Comparison of ENCODE assay signal across 7 cellular contexts in genomic region chr18:23585897-23586248, GRCh38. TPM values are rescaled to one million over a fixed set of nuclear protein-coding genes. Genes with fewer than 3 reads are reported as not detected.
A peak's percentile ranks its signal among the peaks of the same experiment; 100 is the strongest.
DNase-seq lines count a peak whose midpoint lies in the region; ATAC-seq, FAIRE-seq and TF ChIP-seq lines count a peak whose summit lies in the region.

No MANE protein-coding gene starts in this region.

- intact Hi-C loops in endothelial cell of umbilical vein (cut with micrococcal nuclease): loop anchor here (1.0 kb wide), 1 partner anchor 83 kb away; the partner anchor contains the start of gene RMC1

- FAIRE-seq in endothelial cell of umbilical vein (lab: Jason Lieb, UNC): no peak

- POLR2A ChIA-PET in endothelial cell of umbilical vein (lab: Charles Lee): interaction anchor here (0.8 kb wide), 1 partner anchor 10 kb away, joined by 3 read pairs; no protein-coding TSS in a partner anchor

- dilution Hi-C loops in endothelial cell of umbilical vein (cut with MboI; ENCODE audit: extremely low pct_ligation_motif_present, low sequenced_read_pairs): no loop called here

- no peaks in the 10 kb centered on the region for H3K9me1 ChIP-seq in endothelial cell of umbilical vein (replicated peaks; ENCODE audit: control insufficient read depth, extremely low read depth, insufficient read depth, low read length)

- TF ChIP-seq POLR2A in endothelial cell of umbilical vein (IDR thresholded peaks at IDR 0.05; ENCODE audit: low read depth, low read length): no peak

- peak overlapping the region; percentile 94 for H3K9ac ChIP-seq in NT2/D1 (ENCODE audit: insufficient read length, low read depth)
- H3K9ac ChIP-seq in endothelial cell of umbilical vein (replicated peaks; ENCODE audit: extremely low read depth, insufficient read depth, low read length): peak overlapping the region; percentile 100
- peak overlapping the region; percentile 98 for H3K9ac ChIP-seq in parathyroid adenoma

- H3K9me3 ChIP-seq in NT2/D1 (ENCODE audit: insufficient read depth, low read length) (no peaks in the 10 kb centered on the region), endothelial cell of umbilical vein (replicated peaks; ENCODE audit: control insufficient read depth, insufficient read depth, low read length) (no peaks in the 10 kb centered on the region), parathyroid adenoma (ENCODE audit: control insufficient read depth, low read length) (no peaks in the 10 kb centered on the region)

- peak overlapping the region; percentile 99 for H3K27ac ChIP-seq in endothelial cell of umbilical vein (ENCODE audit: insufficient read depth, low read depth, low read length)
- peak overlapping the region; percentile 99 for H3K27ac ChIP-seq in parathyroid adenoma

- DNase-seq in NT2/D1 (ENCODE audit: low read depth, low spot score) (no peak), endothelial cell of umbilical vein (ENCODE audit: low read depth, low spot score) (no peak), KBM-7 (no peak)

- H3K4me3 ChIP-seq in NT2/D1 (ENCODE audit: insufficient read length, low read depth) (peak overlapping the region; percentile 92), endothelial cell of umbilical vein (replicated peaks in 1 of 3; ENCODE audit: insufficient read depth in 1 of 3, low read depth in 1 of 3, low read length in 3 of 3) (peak overlapping the region; percentile 44 to 76 (median 71)), parathyroid adenoma (ENCODE audit: low read depth, low read length) (peak overlapping the region; percentile 98)

- H3K4me1 ChIP-seq in NT2/D1 (ENCODE audit: insufficient read depth, insufficient read length): no peaks in the 10 kb centered on the region
- peaks cover 18% of the 10 kb centered on the region for H3K4me1 ChIP-seq in endothelial cell of umbilical vein (ENCODE audit: control insufficient read depth, extremely low read depth, insufficient read depth, low read length)
- H3K4me1 ChIP-seq in parathyroid adenoma: peaks cover 25% of the 10 kb centered on the region

- in situ Hi-C loops in KBM-7 (cut with MboI; ENCODE audit: low pct_unique_long_range_greater_than_20kb, low sequenced_read_pairs): no loop called here

- H2AFZ ChIP-seq in endothelial cell of umbilical vein (ENCODE audit: low read depth, low read length): peak overlapping the region; percentile 19
- H2AFZ ChIP-seq in parathyroid adenoma: peak overlapping the region; percentile 85

- peak overlapping the region; percentile 87 for H3K4me2 ChIP-seq in endothelial cell of umbilical vein (ENCODE audit: insufficient read depth, low read length)
- peak overlapping the region; percentile 83 for H3K4me2 ChIP-seq in parathyroid adenoma (ENCODE audit: low read length)

- peaks cover 3% of the 10 kb centered on the region for H4K20me1 ChIP-seq in endothelial cell of umbilical vein (replicated peaks; ENCODE audit: control insufficient read depth, extremely low read depth, insufficient read depth, low read length)

- TF ChIP-seq CTCF in endothelial cell of umbilical vein (IDR thresholded peaks at IDR 0.05; ENCODE audit: extremely low read depth in 1 of 2, insufficient read depth in 1 of 2, low read depth in 1 of 2, low read length in 2 of 2): no peak
- no peak for TF ChIP-seq CTCF in parathyroid adenoma (IDR thresholded peaks at IDR 0.05)

- no peaks in the 10 kb centered on the region for H3K27me3 ChIP-seq in NT2/D1 (ENCODE audit: insufficient read depth, insufficient read length)
- no peaks in the 10 kb centered on the region for H3K27me3 ChIP-seq in endothelial cell of umbilical vein (ENCODE audit: control insufficient read depth in 2 of 2, insufficient read depth in 2 of 2, low read length in 2 of 2)
- no peaks in the 10 kb centered on the region for H3K27me3 ChIP-seq in parathyroid adenoma (ENCODE audit: control insufficient read depth, insufficient read depth, low read length)

- peaks cover 52% of the 10 kb centered on the region for H3K79me2 ChIP-seq in endothelial cell of umbilical vein (ENCODE audit: control insufficient read depth, insufficient read depth, low read length)
- H3K79me2 ChIP-seq in parathyroid adenoma: peaks cover 46% of the 10 kb centered on the region

- H3K36me3 ChIP-seq in NT2/D1 (ENCODE audit: insufficient read depth, insufficient read length, low read length) (no peaks in the 10 kb centered on the region), endothelial cell of umbilical vein (ENCODE audit: control insufficient read depth in 2 of 2, extremely low read depth in 1 of 2, insufficient read depth in 2 of 2, low read length in 2 of 2) (no peaks in the 10 kb centered on the region), parathyroid adenoma (ENCODE audit: control insufficient read depth, insufficient read depth, low read length) (no peaks in the 10 kb centered on the region)

- CTCF ChIA-PET in endothelial cell of umbilical vein (lab: Charles Lee): interaction anchor here (0.8 to 2.5 kb wide), 5 partner anchors 12 to 333 kb away, joined by 3 to 10 read pairs (median 3); partner anchors contain the start of gene RMC1

- peak; percentile 17 for ATAC-seq in GM21529 (IDR thresholded peaks at IDR 0.05; ENCODE audit: unreplicated experiment)
- ATAC-seq in GM21619 (IDR thresholded peaks at IDR 0.05; ENCODE audit: unreplicated experiment): no peak
- no peak for ATAC-seq in GM21390 (IDR thresholded peaks at IDR 0.05; ENCODE audit: unreplicated experiment)

- BruUV-seq in endothelial cell of umbilical vein (replicated peaks; lab: Mats Ljungman, UMichigan): no TSS peak

TF ChIP-seq in endothelial cell of umbilical vein, 7 proteins besides CTCF, POLR2A, EP300 and RAD21:
- TF ChIP-seq POLR2AphosphoS5 (IDR thresholded peaks at IDR 0.05; ENCODE audit: insufficient read depth, low read depth, low read length) (no peak), MYC (IDR thresholded peaks at IDR 0.05; ENCODE audit: low read depth, low read length) (no peak), GATA2 (IDR thresholded peaks at IDR 0.05; ENCODE audit: insufficient read depth, insufficient read length, low read depth, low read length) (no peak), EZH2 (IDR thresholded peaks at IDR 0.05; ENCODE audit: borderline replicate concordance, low read depth, low read length, severe bottlenecking) (no peak), MAX (IDR thresholded peaks at IDR 0.05; ENCODE audit: insufficient read depth, insufficient read length) (no peak), JUN (IDR thresholded peaks at IDR 0.05; ENCODE audit: borderline replicate concordance, insufficient read depth, insufficient read length, low read depth) (no peak), FOS (IDR thresholded peaks at IDR 0.05; ENCODE audit: borderline replicate concordance, insufficient read depth, low read length) (no peak)

RNA-seq across cellular contexts. Expression of gene NPC1, which starts 0.4 kb away (rescaled TPM):
- 45.2 and 58.2 TPM in 2 replicates for total RNA-seq in endothelial cell of umbilical vein
- 38.9 and 40.6 TPM in 2 replicates for polyA plus RNA-seq in endothelial cell of umbilical vein
- 33.1 and 33.7 TPM in 2 replicates for polyA plus RNA-seq in endothelial cell of umbilical vein (2011; cell fraction: cytosol; rRNA removed)
- 62.0 and 72.7 TPM in 2 replicates for polyA plus RNA-seq in endothelial cell of umbilical vein (2011; cell fraction: nucleus; rRNA removed)
- 27.2 and 39.7 TPM in 2 replicates for polyA plus RNA-seq in endothelial cell of umbilical vein (2012)
- polyA minus RNA-seq in endothelial cell of umbilical vein: 104 and 109 TPM in 2 replicates
- polyA minus RNA-seq in endothelial cell of umbilical vein (2011; cell fraction: cytosol; rRNA and poly(A)+ RNA removed): 82.0 TPM
- 71.9 and 106 TPM in 2 replicates for polyA minus RNA-seq in endothelial cell of umbilical vein (2011; cell fraction: nucleus; rRNA and poly(A)+ RNA removed)
